In genomic region chr3:129597087-129597791, GRCh38 we compare ENCODE assay signal across 10 cellular contexts. TPM values are rescaled to one million over a fixed set of nuclear protein-coding genes. Genes with fewer than 3 reads are reported as not detected.
DNase-seq lines count a peak whose midpoint lies in the region; ATAC-seq, FAIRE-seq and TF ChIP-seq lines count a peak whose summit lies in the region.
"Had no signal": no experiment of that assay in that cellular context is flagged by ENCODE, and none has a peak within 500 bp of the region (broad histone marks: within the 10 kb centered on the region; RNA-seq: fewer than 3 reads in every experiment).

No MANE protein-coding gene starts in this region.

- FAIRE-seq in RCC 7860 (lab: Jason Lieb, UNC) = no peak

- H3K4me3 ChIP-seq in astrocyte of the cerebellum (ENCODE audit: low read depth, low read length) (no peak overlapping the region), stomach smooth muscle (ENCODE audit: low read length in 2 of 2) (peak overlapping the region in 1 of 2 donors; percentile 54)

- H3K9ac ChIP-seq in stomach smooth muscle (ENCODE audit: low read length in 2 of 2) = peak overlapping the region in 1 of 2 donors; percentile 21

- peaks cover 79 to 85% of the 10 kb centered on the region in 2 donors for H3K4me1 Mint-ChIP-seq in immature natural killer cell

- H3K4me1 ChIP-seq in stomach smooth muscle (ENCODE audit: control insufficient read depth, insufficient read depth, low read length) = peaks cover 81% of the 10 kb centered on the region

- ATAC-seq in esophagus mucosa (no peak), HG03039 (IDR thresholded peaks at IDR 0.05; ENCODE audit: unreplicated experiment) (no peak)
- ATAC-seq: activated CD8-positive, alpha-beta memory T cell treated with anti-CD3 and anti-CD28 coated beads, Interleukin-2, amount 10 ng/mL, durations not matched to agents 7 days and 5 days had no signal

- H3K27me3 ChIP-seq in stomach smooth muscle (ENCODE audit: control insufficient read depth in 1 of 2, insufficient read depth in 2 of 2, low read length in 2 of 2) = no peaks in the 10 kb centered on the region

- in situ Hi-C loops in astrocyte of the cerebellum (cut with HindIII; ENCODE audit: low sequenced_read_pairs) = no loop called here

- TF ChIP-seq CTCF in astrocyte of the cerebellum (IDR thresholded peaks at IDR 0.05; ENCODE audit: low read depth, low read length, missing control alignments) = no peak

- H3K27me3 Mint-ChIP-seq in immature natural killer cell (ENCODE audit: low read depth in 3 of 3) = peaks cover 13 to 21% (median 15%) of the 10 kb centered on the region in 3 donors

- no peaks in the 10 kb centered on the region for H3K36me3 ChIP-seq in stomach smooth muscle (ENCODE audit: control insufficient read depth in 2 of 2, insufficient read depth in 2 of 2, low read length in 2 of 2)

- peak overlapping the region in 5 of 6 donors; percentile 30 to 81 (median 74) for H3K27ac Mint-ChIP-seq in immature natural killer cell
- H3K27ac Mint-ChIP-seq: activated CD8-positive, alpha-beta memory T cell treated with anti-CD3 and anti-CD28 coated beads, Interleukin-2, amount 10 ng/mL, durations not matched to agents 7 days and 5 days had no signal

- peak overlapping the region; percentile 44 to 66 (median 64) for H3K4me3 Mint-ChIP-seq in immature natural killer cell
- H3K4me3 Mint-ChIP-seq: activated CD8-positive, alpha-beta memory T cell treated with anti-CD3 and anti-CD28 coated beads, Interleukin-2, amount 10 ng/mL, durations not matched to agents 7 days and 5 days had no signal

- H3K36me3 Mint-ChIP-seq in immature natural killer cell = peaks cover 0 to 3% (median 0%) of the 10 kb centered on the region in 3 donors
- H3K36me3 Mint-ChIP-seq: activated CD8-positive, alpha-beta memory T cell treated with anti-CD3 and anti-CD28 coated beads, Interleukin-2, amount 10 ng/mL, durations not matched to agents 7 days and 5 days had no signal

- no peaks in the 10 kb centered on the region for H3K9me3 ChIP-seq in stomach smooth muscle (ENCODE audit: control insufficient read depth in 2 of 2, low read length in 2 of 2)

- no peaks in the 10 kb centered on the region for H3K9me3 Mint-ChIP-seq in immature natural killer cell

- DNase-seq in HT-29 (ENCODE audit: low spot score) (peak; percentile 38), astrocyte of the cerebellum (ENCODE audit: low read depth) (peak; percentile 37), immature natural killer cell (no peak), RCC 7860 (ENCODE audit: low spot score) (no peak), kidney tubule cell (ENCODE audit: low spot score) (no peak)
- DNase-seq: activated CD8-positive, alpha-beta memory T cell treated with anti-CD3 and anti-CD28 coated beads, Interleukin-2, amount 10 ng/mL, durations not matched to agents 7 days and 5 days; stimulated activated CD4-positive, alpha-beta T cell treated with anti-CD3 and anti-CD28 coated beads, Interleukin-1b, Interleukin-23, amount 100 ng/mL, for 48 hours had no signal

- peak overlapping the region; percentile 53 for H3K27ac ChIP-seq in stomach smooth muscle (ENCODE audit: low read length)

RNA-seq across cellular contexts. Expression of gene PLXND1, which starts 9.2 kb away (rescaled TPM):
- total RNA-seq in HT-29 (2014; rRNA removed; shearing (Covaris generic)) = 23.8 and 30.5 TPM in 2 replicates
- 10 to 100 TPM in 1 of 3 donors, 1 to 10 TPM in 2; 3.1 to 30.2 (median 6.1) TPM for polyA plus RNA-seq in immature natural killer cell
- 15.8 TPM for total RNA-seq in esophagus mucosa

RNA-seq across cellular contexts. Expression of gene H1-8, which starts 54.3 kb away (rescaled TPM):
- total RNA-seq in HT-29 (2014; rRNA removed; shearing (Covaris generic)) = not detected in 2 replicates
- polyA plus RNA-seq in immature natural killer cell = not detected
- total RNA-seq in esophagus mucosa = not detected
- total RNA-seq: activated CD8-positive, alpha-beta memory T cell treated with anti-CD3 and anti-CD28 coated beads, Interleukin-2, amount 10 ng/mL, durations not matched to agents 7 days and 5 days had no signal

Comparison
In these comparisons a context has a peak if more than half of its experiments do, and no peak if none do; other contexts are left out.
1. DNase-seq: peak in HT-29 (single experiment) and astrocyte of the cerebellum (single experiment); none in immature natural killer cell (0 of 3), RCC 7860 (single experiment) and kidney tubule cell (single experiment).